ENCODE assay signal across 8 cellular contexts in the genomic region with DNA sequence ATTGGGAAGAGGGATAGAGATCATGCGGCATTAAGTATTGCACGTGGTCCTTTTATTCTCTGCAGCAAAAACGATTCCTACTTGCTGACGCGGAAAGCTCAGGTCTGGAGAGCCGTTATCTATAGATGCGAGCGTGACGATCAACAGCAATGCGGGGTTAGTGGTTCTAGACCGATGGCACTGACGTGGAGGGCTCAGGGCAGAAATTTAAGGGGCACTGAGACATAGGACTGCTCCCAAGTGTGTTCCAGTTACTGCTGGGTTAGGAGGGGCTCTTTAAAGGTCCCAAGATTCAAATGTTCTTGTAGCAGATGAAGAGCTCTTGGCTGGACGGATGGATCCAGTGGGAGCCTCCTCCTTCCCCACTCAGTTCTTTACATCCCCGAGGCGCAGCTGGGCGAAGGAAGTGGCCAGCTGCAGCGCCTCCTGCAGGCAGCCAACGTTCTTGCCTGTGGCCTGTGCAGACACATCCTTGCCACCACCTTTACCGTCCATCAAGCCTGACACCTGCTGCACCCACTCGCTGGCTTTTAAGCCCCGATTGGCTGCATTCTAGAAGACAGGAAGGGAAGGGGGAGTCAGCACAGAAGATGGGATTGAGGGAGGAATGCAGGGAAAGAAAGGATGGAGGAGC. TPM values are rescaled to one million over a fixed set of nuclear protein-coding genes. Genes with fewer than 3 reads are reported as not detected.
DNase-seq lines count a peak whose midpoint lies in the region; ATAC-seq and TF ChIP-seq lines count a peak whose summit lies in the region.

No MANE protein-coding gene starts in this region.

- no peak overlapping the region for H3K14ac ChIP-seq in mesenchymal stem cell (ENCODE audit: low read length in 2 of 2)

- H2BK15ac ChIP-seq in mesenchymal stem cell (ENCODE audit: low read depth, poor library complexity, severe bottlenecking) = no peak overlapping the region

- H3K23ac ChIP-seq in mesenchymal stem cell (ENCODE audit: low read length in 2 of 2) = no peak overlapping the region

- peak; percentile 65; the same call in 1 of the 2 replicates for TF ChIP-seq CTCF in HFFc6 (IDR thresholded peaks at IDR 0.05)

- no peak overlapping the region for H4K8ac ChIP-seq in mesenchymal stem cell (ENCODE audit: low read length)

- H3K9me3 ChIP-seq in mesenchymal stem cell (ENCODE audit: control insufficient read depth, low read length) = no peaks in the 10 kb centered on the region

- no peak overlapping the region for H2AK5ac ChIP-seq in mesenchymal stem cell (ENCODE audit: low read length, severe bottlenecking)

- H3K4ac ChIP-seq in mesenchymal stem cell (ENCODE audit: low read depth in 1 of 2, low read length in 2 of 2) = no peak overlapping the region

- peaks cover 48 to 63% of the 10 kb centered on the region in 2 experiments for H3K36me3 ChIP-seq in mesenchymal stem cell (ENCODE audit: control insufficient read depth in 1 of 2, insufficient read depth in 2 of 2, low read depth in 1 of 2, low read length in 2 of 2)

- peaks cover 6% of the 10 kb centered on the region; the same call in 1 of the 2 replicates for H3K27me3 Mint-ChIP-seq in HFFc6 (ENCODE audit: insufficient read depth)
- H3K27me3 Mint-ChIP-seq in activated T-helper 17 cell treated with anti-CD3 and anti-CD28 coated beads, Interleukin-2, amount 50 U/mL, for 72 hours = no peaks in the 10 kb centered on the region

- H4K91ac ChIP-seq in mesenchymal stem cell (ENCODE audit: low read length) = no peak overlapping the region

- H2AFZ ChIP-seq in mesenchymal stem cell (ENCODE audit: low read depth, low read length) = no peak overlapping the region

- H3K4me3 Mint-ChIP-seq in HFFc6 = no peak overlapping the region; the same call in 1 of the 2 replicates
- H3K4me3 Mint-ChIP-seq in activated T-helper 17 cell treated with anti-CD3 and anti-CD28 coated beads, Interleukin-2, amount 50 U/mL, for 72 hours = peak overlapping the region; percentile 77

- H3K4me3 ChIP-seq in mesenchymal stem cell (ENCODE audit: insufficient read depth in 1 of 2, low read depth in 1 of 2, low read length in 2 of 2) = no peak overlapping the region

- no peak overlapping the region for H3K27ac Mint-ChIP-seq in HFFc6
- peak overlapping the region; percentile 89 for H3K27ac Mint-ChIP-seq in activated T-helper 17 cell treated with anti-CD3 and anti-CD28 coated beads, Interleukin-2, amount 50 U/mL, for 72 hours

- DNase-seq in Caki2 (ENCODE audit: low read depth) = peak; percentile 10
- no peak for DNase-seq in HFFc6
- DNase-seq in mesenchymal stem cell = peak; percentile 22
- DNase-seq in posterior vena cava (ENCODE audit: low spot score) = no peak
- no peak for DNase-seq in NCI-H1105 (lab: John Stamatoyannopoulos, UW)

- WGBS in mesenchymal stem cell = 84% methylated on average over 21 of the region's 21 CpGs

- no peaks in the 10 kb centered on the region for H3K9me3 Mint-ChIP-seq in HFFc6
- no peaks in the 10 kb centered on the region for H3K9me3 Mint-ChIP-seq in activated T-helper 17 cell treated with anti-CD3 and anti-CD28 coated beads, Interleukin-2, amount 50 U/mL, for 72 hours

- H3K9ac ChIP-seq in mesenchymal stem cell (ENCODE audit: low read length) = no peak overlapping the region

- peaks cover 13% of the 10 kb centered on the region for H3K79me1 ChIP-seq in mesenchymal stem cell (replicated peaks; ENCODE audit: low read length, poor library complexity, severe bottlenecking)

- peaks cover 13% of the 10 kb centered on the region for H3K4me1 ChIP-seq in mesenchymal stem cell (ENCODE audit: control insufficient read depth, insufficient read depth, low read depth, low read length)

- in situ Hi-C loops in Caki2 (cut with HindIII; ENCODE audit: low pct_unique_long_range_greater_than_20kb, low sequenced_read_pairs) = no loop called here

- no peak overlapping the region for H3K18ac ChIP-seq in mesenchymal stem cell (ENCODE audit: low read depth in 1 of 2, low read length in 2 of 2)

- intact Hi-C loops in posterior vena cava (cut with DNase I) = no loop called here

- no peak overlapping the region for H2BK5ac ChIP-seq in mesenchymal stem cell (ENCODE audit: low read depth, low read length, poor library complexity, severe bottlenecking)

- no peaks in the 10 kb centered on the region for H3K27me3 ChIP-seq in mesenchymal stem cell (ENCODE audit: control insufficient read depth in 1 of 2, insufficient read depth in 1 of 2, low read length in 2 of 2)

- no peak for ATAC-seq in activated T-helper 17 cell treated with anti-CD3 and anti-CD28 coated beads, Interleukin-2, amount 50 U/mL, for 72 hours (replicated peaks)
- ATAC-seq in HG03520 (IDR thresholded peaks at IDR 0.05; ENCODE audit: unreplicated experiment) (no peak), GM21360 (IDR thresholded peaks at IDR 0.05; ENCODE audit: unreplicated experiment) (no peak)

- no peak overlapping the region for H3K27ac ChIP-seq in mesenchymal stem cell (ENCODE audit: low read length, poor library complexity, severe bottlenecking)

- peaks cover 20% of the 10 kb centered on the region for H3K36me3 Mint-ChIP-seq in HFFc6 (ENCODE audit: low read depth)
- H3K36me3 Mint-ChIP-seq in activated T-helper 17 cell treated with anti-CD3 and anti-CD28 coated beads, Interleukin-2, amount 50 U/mL, for 72 hours (ENCODE audit: low read depth) = peaks cover 86% of the 10 kb centered on the region

- no peak overlapping the region for H2BK12ac ChIP-seq in mesenchymal stem cell (ENCODE audit: low read length in 2 of 2)

- no peak overlapping the region for H3K4me2 ChIP-seq in mesenchymal stem cell (ENCODE audit: low read length, poor library complexity, severe bottlenecking)

- H3K4me1 Mint-ChIP-seq in HFFc6 (ENCODE audit: low read depth) = peaks cover 11% of the 10 kb centered on the region
- peaks cover 9% of the 10 kb centered on the region for H3K4me1 Mint-ChIP-seq in activated T-helper 17 cell treated with anti-CD3 and anti-CD28 coated beads, Interleukin-2, amount 50 U/mL, for 72 hours

- H2BK120ac ChIP-seq in mesenchymal stem cell (ENCODE audit: low read depth, low read length) = no peak overlapping the region

RNA-seq across cellular contexts. Expression of a gene that starts 0.7 kb away (rescaled TPM):
- total RNA-seq in Caki2 (2014; rRNA removed; shearing (Covaris generic); ENCODE audit: low replicate concordance) = 21.8 and 25.4 TPM in 2 replicates
- 10 to 100 TPM; 19.4 to 24.9 (median 21.6) TPM for total RNA-seq in HFFc6 (2021; fragmentation: NEBNext Ultra II Directional; extraction: Animal tissue kit (Norgen Biotek cat#: 25700))
- 10 to 100 TPM; 19.2 to 33.6 TPM for total RNA-seq in activated T-helper 17 cell treated with anti-CD3 and anti-CD28 coated beads, Interleukin-2, amount 50 U/mL, for 72 hours
- polyA plus RNA-seq in mesenchymal stem cell (2013, experiment 1 of 2) = 13.9 TPM
- polyA plus RNA-seq in mesenchymal stem cell (2013, experiment 2 of 2) = 13.5 TPM
- total RNA-seq in posterior vena cava = 10 to 100 TPM; 17.2 to 20.6 TPM

RNA-seq across cellular contexts. Expression of a gene that starts 36.8 kb away (rescaled TPM):
- 163 and 170 TPM in 2 replicates for total RNA-seq in Caki2 (2014; rRNA removed; shearing (Covaris generic); ENCODE audit: low replicate concordance)
- total RNA-seq in HFFc6 (2021; fragmentation: NEBNext Ultra II Directional; extraction: Animal tissue kit (Norgen Biotek cat#: 25700)) = 10 to 100 TPM; 82.3 to 99.1 (median 84.9) TPM
- 10 to 100 TPM; 52.1 to 80.6 TPM for total RNA-seq in activated T-helper 17 cell treated with anti-CD3 and anti-CD28 coated beads, Interleukin-2, amount 50 U/mL, for 72 hours
- 59.5 TPM for polyA plus RNA-seq in mesenchymal stem cell (2013, experiment 1 of 2)
- 57.0 TPM for polyA plus RNA-seq in mesenchymal stem cell (2013, experiment 2 of 2)
- 10 to 100 TPM; 77.2 to 86.3 TPM for total RNA-seq in posterior vena cava

RNA-seq across cellular contexts. Expression of a gene that starts 46.5 kb away (rescaled TPM):
- total RNA-seq in Caki2 (2014; rRNA removed; shearing (Covaris generic); ENCODE audit: low replicate concordance) = 58.0 and 68.1 TPM in 2 replicates
- total RNA-seq in HFFc6 (2021; fragmentation: NEBNext Ultra II Directional; extraction: Animal tissue kit (Norgen Biotek cat#: 25700)) = 10 to 100 TPM; 20.8 to 30.9 (median 26.7) TPM
- 10 to 100 TPM; 35.2 to 35.4 TPM for total RNA-seq in activated T-helper 17 cell treated with anti-CD3 and anti-CD28 coated beads, Interleukin-2, amount 50 U/mL, for 72 hours
- polyA plus RNA-seq in mesenchymal stem cell (2013, experiment 1 of 2) = 39.0 TPM
- polyA plus RNA-seq in mesenchymal stem cell (2013, experiment 2 of 2) = 38.4 TPM
- 10 to 100 TPM; 18.8 to 20.2 TPM for total RNA-seq in posterior vena cava

Comparison
In these comparisons a context has a peak if more than half of its experiments do, and no peak if none do; other contexts are left out.
1. DNase-seq: peak in Caki2 (single experiment) and mesenchymal stem cell (single experiment); none in HFFc6 (single experiment), posterior vena cava (single experiment) and NCI-H1105 (single experiment).